ENCODE assay signal across 26 cellular contexts in the genomic region with DNA sequence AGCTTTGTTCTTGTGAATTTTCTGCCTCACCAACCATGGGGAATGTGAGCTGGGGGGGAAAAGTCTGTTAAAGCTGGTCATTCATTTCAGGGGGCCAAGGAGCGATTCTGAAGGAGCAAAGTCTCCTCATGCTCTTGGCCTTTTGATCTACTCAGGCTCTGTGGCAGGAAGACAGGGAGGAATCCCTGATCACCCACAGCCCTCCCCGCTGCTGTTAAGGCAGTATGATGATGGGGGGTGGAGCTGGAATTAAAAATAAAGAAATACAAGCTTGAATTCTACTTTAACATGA.
"Had no signal": no experiment of that assay in that cellular context is flagged by ENCODE, and none has a peak within 500 bp of the region (broad histone marks: within the 10 kb centered on the region; RNA-seq: fewer than 3 reads in every experiment).

No MANE protein-coding gene starts in this region.

- DNase-seq: activated CD4-positive, alpha-beta T cell treated with anti-CD3 and anti-CD28 coated beads, Interleukin-2, amount 50 U/mL, for 4 hours; activated CD8-positive, alpha-beta memory T cell treated with anti-CD3 and anti-CD28 coated beads for 24 hours; activated CD8-positive, alpha-beta memory T cell treated with anti-CD3 and anti-CD28 coated beads, Interleukin-2, amount 50 U/mL, for 4 hours; activated naive CD4-positive, alpha-beta T cell; activated T-cell treated with anti-CD3 and anti-CD28 coated beads, Interleukin-2, amount 50 U/mL, for 4 hours; amygdala; effector CD4-positive, alpha-beta T cell; head of caudate nucleus; hypothalamus; natural killer cell; occipital lobe; SIG-M5; small intestine; stimulated activated CD8-positive, alpha-beta memory T cell treated with anti-CD3 and anti-CD28 coated beads, Interleukin-4, amount 100 ng/mL, for 48 hours; stimulated activated naive CD4-positive, alpha-beta T cell; T-cell; testis; upper lobe of left lung had no signal

- H3K4me3 Mint-ChIP-seq: activated T-cell treated with anti-CD3 and anti-CD28 coated beads, Interleukin-2, amount 50 U/mL, for 4 hours; natural killer cell; T-cell; T-helper 2 cell treated with Interferon-gamma antibody and Interleukin-4, amounts not matched to agents 5 μg/mL and 100 μg/mL, for 36 hours had no signal

- H3K27ac Mint-ChIP-seq: activated T-helper 2 cell treated with anti-CD3 and anti-CD28 coated beads, Interferon-gamma antibody, Interleukin-2, Interleukin-4, amounts not matched to agents 10 μg/mL and 5 μg/mL and 100 μg/mL, durations not matched to agents 14 hours and 24 hours and 36 hours; natural killer cell; T-cell; T-helper 2 cell treated with Interferon-gamma antibody and Interleukin-4, amounts not matched to agents 5 μg/mL and 100 μg/mL, for 36 hours had no signal

- H3K36me3 ChIP-seq: cardiac muscle cell had no signal

- ATAC-seq: activated T-cell treated with anti-CD3 and anti-CD28 coated beads, Interleukin-2, amount 50 U/mL, for 4 hours; left lobe of liver; natural killer cell; sciatic nerve; SK-N-SH treated with all-trans-retinoic acid at 6 μM for 48 hours; T-cell had no signal

- H3K4me1 Mint-ChIP-seq: natural killer cell had no signal

- H3K4me1 ChIP-seq: testis had no signal

- H3K4me3 ChIP-seq: cardiac muscle cell, esophagus muscularis mucosa, lung, testis, upper lobe of left lung had no signal

- H3K9me3 ChIP-seq: esophagus muscularis mucosa, testis, upper lobe of left lung had no signal

- H3K27me3 ChIP-seq: cardiac muscle cell, esophagus muscularis mucosa, testis, upper lobe of left lung had no signal

- H3K27ac ChIP-seq: cardiac muscle cell, esophagus muscularis mucosa, testis, upper lobe of left lung had no signal
